12 cellular contexts compared by ENCODE assay signal in genomic region chr16:46975908-46976470, GRCh38. TPM values are rescaled to one million over a fixed set of nuclear protein-coding genes. Genes with fewer than 3 reads are reported as not detected.
DNase-seq lines count a peak whose midpoint lies in the region; ATAC-seq and TF ChIP-seq lines count a peak whose summit lies in the region.
"Had no signal": no experiment of that assay in that cellular context is flagged by ENCODE, and none has a peak within 500 bp of the region (broad histone marks: within the 10 kb centered on the region; RNA-seq: fewer than 3 reads in every experiment).

No MANE protein-coding gene starts in this region.

- H3K36me3 Mint-ChIP-seq in activated naive CD4-positive, alpha-beta T cell treated with anti-CD3 and anti-CD28 coated beads, Interleukin-2, amount 50 U/mL, for 24 hours, result peaks cover 6% of the 10 kb centered on the region
- peaks cover 10% of the 10 kb centered on the region for H3K36me3 Mint-ChIP-seq in activated naive CD4-positive, alpha-beta T cell treated with anti-CD3 and anti-CD28 coated beads, Interleukin-2, amount 10 ng/mL, durations not matched to agents 7 days and 5 days

- peak overlapping the region; percentile 43; the same call in 1 of the 2 replicates for H3K9ac ChIP-seq in iPS-20b (ENCODE audit: low read depth, low read length)

- H3K36me3 ChIP-seq in Panc1 (ENCODE audit: control insufficient read depth, insufficient read depth, low read length), result peaks cover 8% of the 10 kb centered on the region
- peaks cover 9% of the 10 kb centered on the region for H3K36me3 ChIP-seq in iPS-20b (ENCODE audit: insufficient read depth, low read depth, low read length)
- no peaks in the 10 kb centered on the region for H3K36me3 ChIP-seq in aorta (ENCODE audit: control insufficient read depth in 1 of 2, insufficient read depth in 2 of 2, low read length in 1 of 2)

- peaks cover 45% of the 10 kb centered on the region for H3K4me1 Mint-ChIP-seq in activated naive CD4-positive, alpha-beta T cell treated with anti-CD3 and anti-CD28 coated beads, Interleukin-2, amount 50 U/mL, for 24 hours
- peaks cover 42% of the 10 kb centered on the region for H3K4me1 Mint-ChIP-seq in activated naive CD4-positive, alpha-beta T cell treated with anti-CD3 and anti-CD28 coated beads, Interleukin-2, amount 10 ng/mL, durations not matched to agents 7 days and 5 days

- no peak for ATAC-seq in Panc1
- no peak for ATAC-seq in aorta (ENCODE audit: low FRiP score)

- BruUV-seq in Panc1 (replicated peaks; lab: Mats Ljungman, UMichigan), result no TSS peak

- no peak for DNase-seq in activated naive CD4-positive, alpha-beta T cell treated with anti-CD3 and anti-CD28 coated beads, Interleukin-2, amount 10 ng/mL, durations not matched to agents 7 days and 5 days
- DNase-seq in Panc1 (ENCODE audit: low read depth, low spot score) (no peak), amniotic stem cell (lab: John Stamatoyannopoulos, UW) (no peak), NCI-H524 treated with DMSO at 0.1 percent for 48 hours (lab: John Stamatoyannopoulos, UW) (no peak), aorta (no peak), SW480 (ENCODE audit: low spot score) (no peak)
- DNase-seq: activated CD4-positive, alpha-beta T cell treated with anti-CD3 and anti-CD28 coated beads, Interleukin-2, amount 50 U/mL, for 4 hours; GOT3; NCI-H1417; NCI-H226 had no signal

- no peaks in the 10 kb centered on the region for H3K9me3 ChIP-seq in Panc1 (ENCODE audit: control insufficient read depth, insufficient read depth, low read depth, low read length)
- H3K9me3 ChIP-seq in iPS-20b (ENCODE audit: insufficient read depth, low read depth, low read length), result no peaks in the 10 kb centered on the region
- no peaks in the 10 kb centered on the region for H3K9me3 ChIP-seq in aorta (ENCODE audit: control insufficient read depth, low read length)

- H3K27ac Mint-ChIP-seq in activated naive CD4-positive, alpha-beta T cell treated with anti-CD3 and anti-CD28 coated beads, Interleukin-2, amount 50 U/mL, for 24 hours, result peak overlapping the region; percentile 80
- H3K27ac Mint-ChIP-seq in activated naive CD4-positive, alpha-beta T cell treated with anti-CD3 and anti-CD28 coated beads, Interleukin-2, amount 10 ng/mL, durations not matched to agents 7 days and 5 days, result no peak overlapping the region

- 83 to 88% methylated on average over 4 of the region's 4 CpGs for WGBS in aorta, 2 donors

- peak overlapping the region; percentile 43 for H3K4me3 Mint-ChIP-seq in activated naive CD4-positive, alpha-beta T cell treated with anti-CD3 and anti-CD28 coated beads, Interleukin-2, amount 50 U/mL, for 24 hours
- no peak overlapping the region for H3K4me3 Mint-ChIP-seq in activated naive CD4-positive, alpha-beta T cell treated with anti-CD3 and anti-CD28 coated beads, Interleukin-2, amount 10 ng/mL, durations not matched to agents 7 days and 5 days

- no peaks in the 10 kb centered on the region for H3K27me3 Mint-ChIP-seq in activated naive CD4-positive, alpha-beta T cell treated with anti-CD3 and anti-CD28 coated beads, Interleukin-2, amount 50 U/mL, for 24 hours
- no peaks in the 10 kb centered on the region for H3K27me3 Mint-ChIP-seq in activated naive CD4-positive, alpha-beta T cell treated with anti-CD3 and anti-CD28 coated beads, Interleukin-2, amount 10 ng/mL, durations not matched to agents 7 days and 5 days

- in situ Hi-C loops in Panc1 (cut with HindIII; ENCODE audit: low pct_unique_long_range_greater_than_20kb, low sequenced_read_pairs), result no loop called here

- intact Hi-C loops in Panc1 (cut with micrococcal nuclease; ENCODE audit: unreplicated experiment), result no loop called here
- intact Hi-C loops in aorta (cut with DNase I), result loop anchor here (10.0 kb wide), 2 partner anchors 59 to 1639 kb away; partner anchors contain the start of gene N4BP1 (in 1 of the 2)

- CTCF ChIA-PET in activated naive CD4-positive, alpha-beta T cell treated with anti-CD3 and anti-CD28 coated beads, Interleukin-2, amount 10 ng/mL, durations not matched to agents 7 days and 5 days (lab: Charles Lee), result interaction anchor here (0.6 to 2.2 kb wide), 3 partner anchors 68 to 168 kb away, joined by 3 to 5 read pairs (median 4); partner anchors contain the start of gene NETO2
- CTCF ChIA-PET in Panc1 (lab: Charles Lee), result no interaction called here

- H3K27ac ChIP-seq in Panc1 (ENCODE audit: low read length) (peak overlapping the region; percentile 48; the same call in 1 of the 2 replicates), iPS-20b (ENCODE audit: low read length) (no peak overlapping the region), aorta (ENCODE audit: low read depth in 1 of 2, low read length in 2 of 2) (no peak overlapping the region)

- H3K9me3 Mint-ChIP-seq in activated naive CD4-positive, alpha-beta T cell treated with anti-CD3 and anti-CD28 coated beads, Interleukin-2, amount 50 U/mL, for 24 hours, result no peaks in the 10 kb centered on the region
- H3K9me3 Mint-ChIP-seq in activated naive CD4-positive, alpha-beta T cell treated with anti-CD3 and anti-CD28 coated beads, Interleukin-2, amount 10 ng/mL, durations not matched to agents 7 days and 5 days, result no peaks in the 10 kb centered on the region

- H3K4me3 ChIP-seq in Panc1 (ENCODE audit: low read depth in 2 of 2, low read length in 2 of 2) (no peak overlapping the region), iPS-20b (ENCODE audit: low read length) (no peak overlapping the region), aorta (ENCODE audit: low read length in 2 of 2) (no peak overlapping the region)

- H3K4me1 ChIP-seq in Panc1 (ENCODE audit: control insufficient read depth, insufficient read depth, low read length), result peaks cover 17% of the 10 kb centered on the region
- peaks cover 21% of the 10 kb centered on the region; the same call in 1 of the 2 replicates for H3K4me1 ChIP-seq in iPS-20b (ENCODE audit: insufficient read depth, low read length)
- H3K4me1 ChIP-seq in aorta (ENCODE audit: control insufficient read depth in 1 of 2, insufficient read depth in 2 of 2, low read length in 2 of 2), result peaks cover 2 to 3% of the 10 kb centered on the region in 2 donors

- POLR2A ChIA-PET in Panc1 (lab: Charles Lee), result no interaction called here

- no peaks in the 10 kb centered on the region for H3K27me3 ChIP-seq in Panc1 (ENCODE audit: control insufficient read depth, insufficient read depth, low read length)
- H3K27me3 ChIP-seq in iPS-20b (ENCODE audit: insufficient read depth, low read length), result no peaks in the 10 kb centered on the region
- no peaks in the 10 kb centered on the region for H3K27me3 ChIP-seq in aorta (ENCODE audit: control insufficient read depth in 1 of 2, insufficient read depth in 2 of 2, low read length in 1 of 2)

- TF ChIP-seq CTCF in Panc1 (IDR thresholded peaks at IDR 0.05), result no peak

RNA-seq across cellular contexts. Expression of gene DNAJA2, which starts 2.5 kb away (rescaled TPM):
- 49.4 TPM for total RNA-seq in Panc1 (2021; ENCODE audit: unreplicated experiment)
- polyA plus RNA-seq in Panc1 (2012; ENCODE audit: insufficient read length), result 46.4 TPM
- total RNA-seq in aorta, result 10 to 100 TPM; 45.4 to 45.5 TPM
- 10 to 100 TPM; 30.2 to 36.8 TPM for polyA plus RNA-seq in aorta
